11 cellular contexts compared by ENCODE assay signal in genomic region chr4:154049457-154050181, GRCh38.
A peak's percentile ranks its signal among the peaks of the same experiment; 100 is the strongest.
DNase-seq lines count a peak whose midpoint lies in the region; ATAC-seq, FAIRE-seq and TF ChIP-seq lines count a peak whose summit lies in the region.
"Had no signal": no experiment of that assay in that cellular context is flagged by ENCODE, and none has a peak within 500 bp of the region (broad histone marks: within the 10 kb centered on the region; RNA-seq: fewer than 3 reads in every experiment).

No MANE protein-coding gene starts in this region.

- H3K27me3 ChIP-seq in Karpas-422 (ENCODE audit: low read length) (no peaks in the 10 kb centered on the region), brain microvascular endothelial cell (replicated peaks) (no peaks in the 10 kb centered on the region), right lobe of liver (no peaks in the 10 kb centered on the region)
- H3K27me3 ChIP-seq: colonic mucosa had no signal

- no peaks in the 10 kb centered on the region for H3K4me1 Mint-ChIP-seq in activated CD8-positive, alpha-beta memory T cell treated with anti-CD3 and anti-CD28 coated beads, Interleukin-2, amount 10 ng/mL, durations not matched to agents 7 days and 5 days
- H3K4me1 Mint-ChIP-seq in T-helper 2 cell treated with Interferon-gamma antibody and Interleukin-4, amounts not matched to agents 5 μg/mL and 100 μg/mL, for 36 hours (ENCODE audit: low read depth): no peaks in the 10 kb centered on the region

- peak overlapping the region; percentile 54 for H3K4me2 ChIP-seq in Karpas-422 (ENCODE audit: low read depth, low read length, poor library complexity, severe bottlenecking)

- no peaks in the 10 kb centered on the region for H3K9me2 ChIP-seq in Karpas-422 (replicated peaks; ENCODE audit: insufficient read depth, low read length)

- CTCF ChIA-PET in activated CD8-positive, alpha-beta memory T cell treated with anti-CD3 and anti-CD28 coated beads, Interleukin-2, amount 10 ng/mL, durations not matched to agents 7 days and 5 days (lab: Charles Lee): no interaction called here

- TF ChIP-seq CTCF in D721Med (IDR thresholded peaks at IDR 0.05; ENCODE audit: insufficient read depth, missing control alignments) (peak; percentile 41), brain microvascular endothelial cell (IDR thresholded peaks at IDR 0.05; ENCODE audit: low read depth, low read length, missing control alignments) (no peak), right lobe of liver (IDR thresholded peaks at IDR 0.05) (peak in 3 of 4 donors; percentile 13 to 28 (median 24))

- peaks cover 5% of the 10 kb centered on the region for H3K9me3 Mint-ChIP-seq in activated CD8-positive, alpha-beta memory T cell treated with anti-CD3 and anti-CD28 coated beads, Interleukin-2, amount 10 ng/mL, durations not matched to agents 7 days and 5 days (ENCODE audit: low read depth)
- peaks cover 12% of the 10 kb centered on the region for H3K9me3 Mint-ChIP-seq in T-helper 2 cell treated with Interferon-gamma antibody and Interleukin-4, amounts not matched to agents 5 μg/mL and 100 μg/mL, for 36 hours

- no peaks in the 10 kb centered on the region for H4K20me1 ChIP-seq in Karpas-422 (ENCODE audit: insufficient read depth, low read depth, low read length)

- peak overlapping the region; percentile 43 for H3K9ac ChIP-seq in Karpas-422 (ENCODE audit: low read length)

- FAIRE-seq in D721Med (lab: Jason Lieb, UNC): no peak

- H3K36me3 ChIP-seq in Karpas-422 (ENCODE audit: insufficient read depth, low read length) (no peaks in the 10 kb centered on the region), brain microvascular endothelial cell (replicated peaks) (no peaks in the 10 kb centered on the region), right lobe of liver (no peaks in the 10 kb centered on the region)
- H3K36me3 ChIP-seq: colonic mucosa, left ventricle myocardium inferior had no signal

- WGBS in right lobe of liver (ENCODE audit: insufficient coverage, low coverage, low lambda C conversion rate, missing lambda C conversion rate): 50% methylated on average over 6 of the region's 6 CpGs

- no peaks in the 10 kb centered on the region for H3K36me3 Mint-ChIP-seq in activated CD8-positive, alpha-beta memory T cell treated with anti-CD3 and anti-CD28 coated beads, Interleukin-2, amount 10 ng/mL, durations not matched to agents 7 days and 5 days
- H3K36me3 Mint-ChIP-seq in T-helper 2 cell treated with Interferon-gamma antibody and Interleukin-4, amounts not matched to agents 5 μg/mL and 100 μg/mL, for 36 hours (ENCODE audit: low read depth): no peaks in the 10 kb centered on the region

- in situ Hi-C loops in brain microvascular endothelial cell (cut with HindIII; ENCODE audit: low pct_ligation_motif_present, low sequenced_read_pairs): no loop called here

- ATAC-seq in right lobe of liver (peak; percentile 53 to 87 (median 82)), GM18498 (IDR thresholded peaks at IDR 0.05; ENCODE audit: unreplicated experiment) (no peak)
- no peak for ATAC-seq in activated CD8-positive, alpha-beta memory T cell treated with anti-CD3 and anti-CD28 coated beads, Interleukin-2, amount 10 ng/mL, durations not matched to agents 7 days and 5 days

- H3K9me3 ChIP-seq in Karpas-422 (ENCODE audit: low read length): peaks cover 12% of the 10 kb centered on the region
- no peaks in the 10 kb centered on the region for H3K9me3 ChIP-seq in right lobe of liver
- H3K9me3 ChIP-seq: colonic mucosa had no signal

- intact Hi-C loops in right lobe of liver (cut with DNase I): no loop called here

- H3K4me3 ChIP-seq in Karpas-422 (ENCODE audit: low read length): peak overlapping the region; percentile 13
- H3K4me3 ChIP-seq in brain microvascular endothelial cell (ENCODE audit: low read depth, low read length): no peak overlapping the region
- no peak overlapping the region for H3K4me3 ChIP-seq in right lobe of liver
- H3K4me3 ChIP-seq: colonic mucosa, left ventricle myocardium inferior had no signal

- no peak for TF ChIP-seq POLR2A in right lobe of liver (IDR thresholded peaks at IDR 0.05)

- peak overlapping the region; percentile 86 for H3K27ac ChIP-seq in Karpas-422 (ENCODE audit: low read length)
- H3K27ac ChIP-seq in brain microvascular endothelial cell: no peak overlapping the region
- H3K27ac ChIP-seq in right lobe of liver: no peak overlapping the region
- H3K27ac ChIP-seq: colonic mucosa, left ventricle myocardium inferior had no signal

- H2AFZ ChIP-seq in Karpas-422 (ENCODE audit: low read length): peak overlapping the region; percentile 13; the same call in 1 of the 2 replicates

- no peak for DNase-seq in D721Med (ENCODE audit: insufficient read length, low spot score)
- peak; percentile 91 for DNase-seq in Karpas-422
- DNase-seq in brain microvascular endothelial cell: peak; percentile 28
- peak in 1 of 3 donors; percentile 33 for DNase-seq in right lobe of liver
- no peak for DNase-seq in activated CD8-positive, alpha-beta memory T cell treated with anti-CD3 and anti-CD28 coated beads, Interleukin-2, amount 10 ng/mL, durations not matched to agents 7 days and 5 days
- no peak for DNase-seq in T-helper 2 cell treated with Interferon-gamma antibody and Interleukin-4, amounts not matched to agents 5 μg/mL and 100 μg/mL, for 36 hours (ENCODE audit: low spot score)
- no peak for DNase-seq in activated gamma-delta T cell (lab: John Stamatoyannopoulos, UW)
- DNase-seq: colonic mucosa, GF-D8, left ventricle myocardium inferior had no signal

- H3K27ac Mint-ChIP-seq in activated CD8-positive, alpha-beta memory T cell treated with anti-CD3 and anti-CD28 coated beads, Interleukin-2, amount 10 ng/mL, durations not matched to agents 7 days and 5 days: no peak overlapping the region
- H3K27ac Mint-ChIP-seq in T-helper 2 cell treated with Interferon-gamma antibody and Interleukin-4, amounts not matched to agents 5 μg/mL and 100 μg/mL, for 36 hours: no peak overlapping the region

- no peaks in the 10 kb centered on the region for H3K79me2 ChIP-seq in Karpas-422 (ENCODE audit: low read length)

- H3K4me1 ChIP-seq in Karpas-422 (ENCODE audit: low read length): peaks cover 44% of the 10 kb centered on the region
- H3K4me1 ChIP-seq in right lobe of liver: peaks cover 0 to 27% (median 8%) of the 10 kb centered on the region in 4 donors
- H3K4me1 ChIP-seq: colonic mucosa, left ventricle myocardium inferior had no signal

- H3K4me3 Mint-ChIP-seq in activated CD8-positive, alpha-beta memory T cell treated with anti-CD3 and anti-CD28 coated beads, Interleukin-2, amount 10 ng/mL, durations not matched to agents 7 days and 5 days: no peak overlapping the region
- no peak overlapping the region for H3K4me3 Mint-ChIP-seq in T-helper 2 cell treated with Interferon-gamma antibody and Interleukin-4, amounts not matched to agents 5 μg/mL and 100 μg/mL, for 36 hours

- H3K27me3 Mint-ChIP-seq in activated CD8-positive, alpha-beta memory T cell treated with anti-CD3 and anti-CD28 coated beads, Interleukin-2, amount 10 ng/mL, durations not matched to agents 7 days and 5 days: no peaks in the 10 kb centered on the region
- H3K27me3 Mint-ChIP-seq in T-helper 2 cell treated with Interferon-gamma antibody and Interleukin-4, amounts not matched to agents 5 μg/mL and 100 μg/mL, for 36 hours (ENCODE audit: low read depth): no peaks in the 10 kb centered on the region

Comparison
In these comparisons a context has a peak if more than half of its experiments do, and no peak if none do; other contexts are left out.
1. DNase-seq: peak in Karpas-422 (single experiment) and brain microvascular endothelial cell (single experiment); none in D721Med (single experiment), activated CD8-positive, alpha-beta memory T cell treated with anti-CD3 and anti-CD28 coated beads, Interleukin-2, amount 10 ng/mL, durations not matched to agents 7 days and 5 days (single experiment), T-helper 2 cell treated with Interferon-gamma antibody and Interleukin-4, amounts not matched to agents 5 μg/mL and 100 μg/mL, for 36 hours (single experiment) and activated gamma-delta T cell (single experiment).
2. ATAC-seq: peak in right lobe of liver (4 of 4); none in activated CD8-positive, alpha-beta memory T cell treated with anti-CD3 and anti-CD28 coated beads, Interleukin-2, amount 10 ng/mL, durations not matched to agents 7 days and 5 days (single experiment) and GM18498 (single experiment).